20 cellular contexts compared by ENCODE assay signal in genomic region chr10:58280485-58280884, GRCh38. TPM values are rescaled to one million over a fixed set of nuclear protein-coding genes. Genes with fewer than 3 reads are reported as not detected.
A peak's percentile ranks its signal among the peaks of the same experiment; 100 is the strongest.
DNase-seq lines count a peak whose midpoint lies in the region; ATAC-seq, FAIRE-seq and TF ChIP-seq lines count a peak whose summit lies in the region.
"Had no signal": no experiment of that assay in that cellular context is flagged by ENCODE, and none has a peak within 500 bp of the region (broad histone marks: within the 10 kb centered on the region; RNA-seq: fewer than 3 reads in every experiment).

No MANE protein-coding gene starts in this region.

- H3K79me2 ChIP-seq in GM23248 (ENCODE audit: insufficient read depth), result peaks cover 13% of the 10 kb centered on the region; the same call in 1 of the 2 replicates
- peaks cover 35% of the 10 kb centered on the region for H3K79me2 ChIP-seq in SK-N-SH (ENCODE audit: insufficient read depth)
- H3K79me2 ChIP-seq in endothelial cell of umbilical vein (ENCODE audit: control insufficient read depth, insufficient read depth, low read length), result peaks cover 45% of the 10 kb centered on the region

- dilution Hi-C loops in endothelial cell of umbilical vein (cut with MboI; ENCODE audit: extremely low pct_ligation_motif_present, low sequenced_read_pairs), result no loop called here

- peaks cover 0 to 5% (median 0%) of the 10 kb centered on the region in 11 experiments; a peak in 1 of 22 replicates for H3K9me3 ChIP-seq in BLaER1 treated with 17β-estradiol and CSF1 and Interleukin-3, amounts not matched to agents 10 nM and 100 nM (replicated peaks in 1 of 11)
- H3K9me3 ChIP-seq in GM23248 (ENCODE audit: low read depth), result no peaks in the 10 kb centered on the region
- no peaks in the 10 kb centered on the region for H3K9me3 ChIP-seq in SK-N-SH
- no peaks in the 10 kb centered on the region for H3K9me3 ChIP-seq in endothelial cell of umbilical vein (replicated peaks; ENCODE audit: control insufficient read depth, insufficient read depth, low read length)

- CTCF ChIA-PET in SK-N-SH (lab: Yijun Ruan, JAX), result interaction anchor here (1.0 to 1.7 kb wide), 4 partner anchors 11 to 128 kb away, joined by 3 to 7 read pairs (median 4); no protein-coding TSS in a partner anchor
- CTCF ChIA-PET in endothelial cell of umbilical vein (lab: Charles Lee), result interaction anchor here (1.1 to 1.2 kb wide), 3 partner anchors 11 to 103 kb away, joined by 3 to 5 read pairs (median 4); no protein-coding TSS in a partner anchor

- no peak overlapping the region for H3K9ac ChIP-seq in BLaER1 treated with 17β-estradiol and CSF1 and Interleukin-3, amounts not matched to agents 10 nM and 100 nM
- H3K9ac ChIP-seq in GM23248 (no peak overlapping the region), SK-N-SH (no peak overlapping the region), endothelial cell of umbilical vein (replicated peaks; ENCODE audit: extremely low read depth, insufficient read depth, low read length) (no peak overlapping the region)

- H2AFZ ChIP-seq in GM23248 (no peak overlapping the region), SK-N-SH (ENCODE audit: low read depth) (peak overlapping the region; percentile 50; the same call in 1 of the 2 replicates), endothelial cell of umbilical vein (ENCODE audit: low read depth, low read length) (no peak overlapping the region)

- peak overlapping the region in 8 of 11 experiments; percentile 24 to 77 (median 66); a peak in 7 of 22 replicates for H3K4me2 ChIP-seq in BLaER1 treated with 17β-estradiol and CSF1 and Interleukin-3, amounts not matched to agents 10 nM and 100 nM
- H3K4me2 ChIP-seq in GM23248 (ENCODE audit: unreplicated experiment) (no peak overlapping the region), SK-N-SH (peak overlapping the region; percentile 51; the same call in 1 of the 2 replicates), endothelial cell of umbilical vein (ENCODE audit: insufficient read depth, low read length) (peak overlapping the region; percentile 79)

- peaks cover 19 to 62% (median 48%) of the 10 kb centered on the region in 11 experiments for H3K36me3 ChIP-seq in BLaER1 treated with 17β-estradiol and CSF1 and Interleukin-3, amounts not matched to agents 10 nM and 100 nM
- H3K36me3 ChIP-seq in GM23248 (ENCODE audit: low read depth) (no peaks in the 10 kb centered on the region), SK-N-SH (replicated peaks in 1 of 2; ENCODE audit: control insufficient read depth in 1 of 2, insufficient read depth in 2 of 2, low read length in 1 of 2) (peaks cover 19 to 32% of the 10 kb centered on the region in 2 experiments), endothelial cell of umbilical vein (ENCODE audit: control insufficient read depth in 2 of 2, extremely low read depth in 1 of 2, insufficient read depth in 2 of 2, low read length in 2 of 2) (peaks cover 0 to 2% of the 10 kb centered on the region in 2 experiments)

- no peak for FAIRE-seq in endothelial cell of umbilical vein (lab: Jason Lieb, UNC)
- FAIRE-seq: G401.6 had no signal

- 75 to 87% methylated on average over 2 of the region's 2 CpGs for WGBS in GM23248 (ENCODE audit: low coverage in 1 of 2, low lambda C conversion rate in 2 of 2, missing lambda C conversion rate in 2 of 2), 2 experiments
- WGBS in SK-N-SH (ENCODE audit: low lambda C conversion rate), result 18% methylated on average over 2 of the region's 2 CpGs

- no peak for TF ChIP-seq RAD21 in SK-N-SH (IDR thresholded peaks at IDR 0.05; ENCODE audit: low read length)

- peak; percentile 28 to 89; a peak in 3 of 4 replicates for TF ChIP-seq EP300 in SK-N-SH (IDR thresholded peaks at IDR 0.05; ENCODE audit: borderline replicate concordance in 1 of 2, low read depth in 1 of 2, low read length in 1 of 2)

- POLR2A ChIA-PET in SK-N-SH (lab: Yijun Ruan, JAX), result no interaction called here
- POLR2A ChIA-PET in endothelial cell of umbilical vein (lab: Charles Lee), result no interaction called here

- peak; percentile 21 for DNase-seq in GM23248
- DNase-seq in SK-N-SH, result no peak
- DNase-seq in endothelial cell of umbilical vein (ENCODE audit: low read depth, low spot score), result no peak
- DNase-seq: activated CD4-positive, alpha-beta T cell treated with anti-CD3 and anti-CD28 coated beads for 36 hours; activated CD8-positive, alpha-beta memory T cell treated with anti-CD3 and anti-CD28 coated beads, Interleukin-2, amount 10 ng/mL, durations not matched to agents 7 days and 5 days; KBM-7; left colon; naive B cell; NCI-H1694; NCI-H69; nucleus accumbens; SHP77; T-cell had no signal

- no peak for ATAC-seq in HG02759 (IDR thresholded peaks at IDR 0.05; ENCODE audit: unreplicated experiment)
- no peak for ATAC-seq in GM18505 (IDR thresholded peaks at IDR 0.05; ENCODE audit: unreplicated experiment)
- ATAC-seq in GM18517 (IDR thresholded peaks at IDR 0.05; ENCODE audit: unreplicated experiment), result no peak
- ATAC-seq: activated CD4-positive, alpha-beta T cell treated with anti-CD3 and anti-CD28 coated beads for 36 hours; activated CD8-positive, alpha-beta memory T cell treated with anti-CD3 and anti-CD28 coated beads, Interleukin-2, amount 10 ng/mL, durations not matched to agents 7 days and 5 days; HCT116; left colon; T-cell had no signal

- no peak for TF ChIP-seq POLR2A in endothelial cell of umbilical vein (IDR thresholded peaks at IDR 0.05; ENCODE audit: low read depth, low read length)
- TF ChIP-seq POLR2A in GM18505 (IDR thresholded peaks at IDR 0.05; ENCODE audit: borderline replicate concordance, extremely low read depth, insufficient read depth, insufficient read length), result no peak

- H3K4me3 ChIP-seq in BLaER1 treated with 17β-estradiol and CSF1 and Interleukin-3, amounts not matched to agents 10 nM and 100 nM, result no peak overlapping the region
- H3K4me3 ChIP-seq in GM23248, result no peak overlapping the region
- no peak overlapping the region for H3K4me3 ChIP-seq in SK-N-SH (ENCODE audit: low read depth in 2 of 2, low read length in 1 of 2)
- no peak overlapping the region for H3K4me3 ChIP-seq in endothelial cell of umbilical vein (replicated peaks in 1 of 3; ENCODE audit: insufficient read depth in 1 of 3, low read depth in 1 of 3, low read length in 3 of 3)
- H3K4me3 ChIP-seq: coronary artery had no signal

- H3K4me1 ChIP-seq in BLaER1 treated with 17β-estradiol and CSF1 and Interleukin-3, amounts not matched to agents 10 nM and 100 nM, result peaks cover 22 to 51% (median 37%) of the 10 kb centered on the region in 10 experiments
- peaks cover 20% of the 10 kb centered on the region for H3K4me1 ChIP-seq in GM23248 (ENCODE audit: insufficient read depth)
- peaks cover 2 to 26% of the 10 kb centered on the region in 2 experiments; a peak in 3 of 4 replicates for H3K4me1 ChIP-seq in SK-N-SH (ENCODE audit: control insufficient read depth in 1 of 2, insufficient read depth in 2 of 2, low read depth in 1 of 2, low read length in 1 of 2)
- peaks cover 52% of the 10 kb centered on the region for H3K4me1 ChIP-seq in endothelial cell of umbilical vein (ENCODE audit: control insufficient read depth, extremely low read depth, insufficient read depth, low read length)

- 0 out of 2 replicates have a peak, but pooled peaks cover 7% of the 10 kb centered on the region for H3F3A ChIP-seq in GM23248 (ENCODE audit: insufficient read depth)
- peaks cover 18% of the 10 kb centered on the region for H3F3A ChIP-seq in SK-N-SH (replicated peaks; ENCODE audit: insufficient read depth)

- H3K9me2 ChIP-seq in GM23248 (ENCODE audit: insufficient read depth) (no peaks in the 10 kb centered on the region), SK-N-SH (no peaks in the 10 kb centered on the region)

- BruUV-seq in endothelial cell of umbilical vein (replicated peaks; lab: Mats Ljungman, UMichigan), result no TSS peak

- H4K20me1 ChIP-seq in BLaER1 treated with 17β-estradiol and CSF1 and Interleukin-3, amounts not matched to agents 10 nM and 100 nM, result peaks cover 0 to 6% (median 0%) of the 10 kb centered on the region in 11 experiments; a peak in 4 of 22 replicates
- no peaks in the 10 kb centered on the region for H4K20me1 ChIP-seq in GM23248 (ENCODE audit: insufficient read depth)
- H4K20me1 ChIP-seq in SK-N-SH (ENCODE audit: insufficient read depth), result no peaks in the 10 kb centered on the region
- H4K20me1 ChIP-seq in endothelial cell of umbilical vein (replicated peaks; ENCODE audit: control insufficient read depth, extremely low read depth, insufficient read depth, low read length), result no peaks in the 10 kb centered on the region

- no peaks in the 10 kb centered on the region for H3K9me1 ChIP-seq in endothelial cell of umbilical vein (replicated peaks; ENCODE audit: control insufficient read depth, extremely low read depth, insufficient read depth, low read length)

- TF ChIP-seq CTCF in SK-N-SH (IDR thresholded peaks at IDR 0.05) (no peak), endothelial cell of umbilical vein (IDR thresholded peaks at IDR 0.05; ENCODE audit: extremely low read depth in 1 of 2, insufficient read depth in 1 of 2, low read depth in 1 of 2, low read length in 2 of 2) (no peak)

- no peaks in the 10 kb centered on the region for H3K27me3 ChIP-seq in BLaER1 treated with 17β-estradiol and CSF1 and Interleukin-3, amounts not matched to agents 10 nM and 100 nM
- H3K27me3 ChIP-seq in GM23248 (replicated peaks; ENCODE audit: insufficient read depth) (no peaks in the 10 kb centered on the region), SK-N-SH (ENCODE audit: insufficient read depth) (no peaks in the 10 kb centered on the region), endothelial cell of umbilical vein (ENCODE audit: control insufficient read depth in 2 of 2, insufficient read depth in 2 of 2, low read length in 2 of 2) (no peaks in the 10 kb centered on the region)

- in situ Hi-C loops in GM23248 (cut with MboI), result no loop called here

- intact Hi-C loops in endothelial cell of umbilical vein (cut with micrococcal nuclease), result no loop called here

- H3K27ac ChIP-seq in BLaER1 treated with 17β-estradiol and CSF1 and Interleukin-3, amounts not matched to agents 10 nM and 100 nM, result peak overlapping the region in 5 of 11 experiments; percentile 32 to 80 (median 79); a peak in 4 of 22 replicates
- H3K27ac ChIP-seq in GM23248 (no peak overlapping the region), SK-N-SH (ENCODE audit: low read depth in 2 of 2, low read length in 1 of 2) (peak overlapping the region; percentile 73 to 86; a peak in 3 of 4 replicates), endothelial cell of umbilical vein (ENCODE audit: insufficient read depth, low read depth, low read length) (peak overlapping the region; percentile 87)
- H3K27ac ChIP-seq: coronary artery had no signal

RNA-seq across cellular contexts. Expression of gene CISD1, which starts 11.5 kb away (rescaled TPM):
- 9.0 and 40.4 TPM in 2 replicates for total RNA-seq in GM23248 (2014; rRNA removed; shearing (Covaris generic))
- polyA plus RNA-seq in GM23248 (2016; fragmentation: Nextera tagmentation; extraction: Ambion mirVana) (97.6 and 99.7 TPM in 2 replicates), SK-N-SH (2012; rRNA removed) (34.1 and 40.8 TPM in 2 replicates), endothelial cell of umbilical vein (21.1 and 25.5 TPM in 2 replicates)
- polyA plus RNA-seq in SK-N-SH (2012; cell fraction: cytosol; rRNA removed), result 48.7 and 73.6 TPM in 2 replicates
- 16.4 and 24.1 TPM in 2 replicates for polyA plus RNA-seq in SK-N-SH (2012; cell fraction: nucleus; rRNA removed)
- total RNA-seq in endothelial cell of umbilical vein, result 53.0 and 57.3 TPM in 2 replicates
- 51.5 and 54.8 TPM in 2 replicates for polyA plus RNA-seq in endothelial cell of umbilical vein (2011; cell fraction: cytosol; rRNA removed)
- 22.3 and 23.9 TPM in 2 replicates for polyA plus RNA-seq in endothelial cell of umbilical vein (2011; cell fraction: nucleus; rRNA removed)
- 49.8 and 85.9 TPM in 2 replicates for polyA plus RNA-seq in endothelial cell of umbilical vein (2012)
- 7.7 and 11.8 TPM in 2 replicates for polyA minus RNA-seq in endothelial cell of umbilical vein
- 12.4 TPM for polyA minus RNA-seq in endothelial cell of umbilical vein (2011; cell fraction: cytosol; rRNA and poly(A)+ RNA removed)
- polyA minus RNA-seq in endothelial cell of umbilical vein (2011; cell fraction: nucleus; rRNA and poly(A)+ RNA removed), result 8.8 and 13.8 TPM in 2 replicates

RNA-seq across cellular contexts. Expression of gene IPMK, which starts 12.8 kb away (rescaled TPM):
- 6.6 and 7.0 TPM in 2 replicates for total RNA-seq in GM23248 (2014; rRNA removed; shearing (Covaris generic))
- polyA plus RNA-seq in GM23248 (2016; fragmentation: Nextera tagmentation; extraction: Ambion mirVana), result 3.0 and 3.6 TPM in 2 replicates
- polyA plus RNA-seq in SK-N-SH (2012; rRNA removed), result 0.71 and 0.88 TPM in 2 replicates
- polyA plus RNA-seq in SK-N-SH (2012; cell fraction: cytosol; rRNA removed), result 1.4 and 1.8 TPM in 2 replicates
- 0.52 and 1.0 TPM in 2 replicates for polyA plus RNA-seq in SK-N-SH (2012; cell fraction: nucleus; rRNA removed)
- total RNA-seq in endothelial cell of umbilical vein, result 8.1 and 8.2 TPM in 2 replicates
- polyA plus RNA-seq in endothelial cell of umbilical vein, result 1.0 and 1.4 TPM in 2 replicates
- polyA plus RNA-seq in endothelial cell of umbilical vein (2011; cell fraction: cytosol; rRNA removed), result 1.4 and 1.6 TPM in 2 replicates
- polyA plus RNA-seq in endothelial cell of umbilical vein (2011; cell fraction: nucleus; rRNA removed), result 3.6 and 5.6 TPM in 2 replicates
- 3.3 and 4.7 TPM in 2 replicates for polyA plus RNA-seq in endothelial cell of umbilical vein (2012)
- polyA minus RNA-seq in endothelial cell of umbilical vein, result 2.1 and 3.2 TPM in 2 replicates
- 5.9 TPM for polyA minus RNA-seq in endothelial cell of umbilical vein (2011; cell fraction: cytosol; rRNA and poly(A)+ RNA removed)
- 12.6 and 17.8 TPM in 2 replicates for polyA minus RNA-seq in endothelial cell of umbilical vein (2011; cell fraction: nucleus; rRNA and poly(A)+ RNA removed)

RNA-seq across cellular contexts. Expression of gene UBE2D1, which starts 54.3 kb away (rescaled TPM):
- 14.3 and 17.7 TPM in 2 replicates for total RNA-seq in GM23248 (2014; rRNA removed; shearing (Covaris generic))
- polyA plus RNA-seq in GM23248 (2016; fragmentation: Nextera tagmentation; extraction: Ambion mirVana) (31.9 and 33.4 TPM in 2 replicates), SK-N-SH (2012; rRNA removed) (8.7 and 11.1 TPM in 2 replicates), endothelial cell of umbilical vein (10.6 and 13.5 TPM in 2 replicates)
- polyA plus RNA-seq in SK-N-SH (2012; cell fraction: cytosol; rRNA removed), result 13.8 and 18.7 TPM in 2 replicates
- polyA plus RNA-seq in SK-N-SH (2012; cell fraction: nucleus; rRNA removed), result 3.0 and 7.8 TPM in 2 replicates
- total RNA-seq in endothelial cell of umbilical vein, result 14.5 and 16.9 TPM in 2 replicates
- 12.2 and 12.4 TPM in 2 replicates for polyA plus RNA-seq in endothelial cell of umbilical vein (2011; cell fraction: cytosol; rRNA removed)
- 7.5 and 10.9 TPM in 2 replicates for polyA plus RNA-seq in endothelial cell of umbilical vein (2011; cell fraction: nucleus; rRNA removed)
- 17.3 and 17.9 TPM in 2 replicates for polyA plus RNA-seq in endothelial cell of umbilical vein (2012)
- 5.0 and 5.8 TPM in 2 replicates for polyA minus RNA-seq in endothelial cell of umbilical vein
- 5.9 TPM for polyA minus RNA-seq in endothelial cell of umbilical vein (2011; cell fraction: cytosol; rRNA and poly(A)+ RNA removed)
- 8.3 and 12.7 TPM in 2 replicates for polyA minus RNA-seq in endothelial cell of umbilical vein (2011; cell fraction: nucleus; rRNA and poly(A)+ RNA removed)
